ENCODE assay signal across 1 cellular context in genomic region chr20:16729565-16730460, GRCh38.
TF ChIP-seq lines count a peak whose summit lies in the region.

Gene SNRPB2 (plus strand): TSS chr20:16730026. CDS start chr20:16731703, 1,677 bp downstream.

TF ChIP-seq in HepG2, 621 proteins besides CTCF, POLR2A, EP300 and RAD21 (continued from another document and continues in another):
- TF ChIP-seq ZNF646 (CRISPR knock-in tag; IDR thresholded peaks at IDR 0.05) (no peak), ZNF180 (CRISPR knock-in tag; IDR thresholded peaks at IDR 0.05; ENCODE audit: borderline replicate concordance, low read depth) (no peak; the same call in 1 of the 2 replicates), EEA1 (CRISPR knock-in tag; IDR thresholded peaks at IDR 0.05; ENCODE audit: borderline replicate concordance) (peak; percentile 98), GLI4 (CRISPR knock-in tag; IDR thresholded peaks at IDR 0.05; ENCODE audit: borderline replicate concordance) (peak; percentile 98; the same call in 1 of the 2 replicates), ZNF746 (CRISPR knock-in tag; IDR thresholded peaks at IDR 0.05) (peak; percentile 80; the same call in 1 of the 2 replicates), ZNF558 (CRISPR knock-in tag; IDR thresholded peaks at IDR 0.05; ENCODE audit: borderline replicate concordance) (peak; percentile 94; the same call in 1 of the 2 replicates), KLF13 (CRISPR knock-in tag; IDR thresholded peaks at IDR 0.05) (peak; percentile 84), ZNF256 (CRISPR knock-in tag; conservative IDR thresholded peaks at IDR 0.05) (no peak; the same call in 1 of the 2 replicates), MLXIP (CRISPR knock-in tag; IDR thresholded peaks at IDR 0.05; ENCODE audit: borderline replicate concordance) (peak; percentile 9), ZNF792 (CRISPR knock-in tag; IDR thresholded peaks at IDR 0.05) (peak; percentile 97), ZNF891 (CRISPR knock-in tag; IDR thresholded peaks at IDR 0.05) (peak; percentile 100), KMT2B (CRISPR knock-in tag; IDR thresholded peaks at IDR 0.05) (peak; percentile 100), ZMAT3 (CRISPR knock-in tag; conservative IDR thresholded peaks at IDR 0.05) (peak; percentile 90; the same call in 1 of the 2 replicates), CBX1 (IDR thresholded peaks at IDR 0.05; ENCODE audit: low read depth) (peak; percentile 99), MAFF (IDR thresholded peaks at IDR 0.05; ENCODE audit: low read depth, low read length) (peak; percentile 43; the same call in 1 of the 2 replicates), ZNF253 (CRISPR knock-in tag; IDR thresholded peaks at IDR 0.05; ENCODE audit: borderline replicate concordance) (peak; percentile 80; the same call in 1 of the 2 replicates), ZNF572 (CRISPR knock-in tag; IDR thresholded peaks at IDR 0.05) (peak; percentile 100), PCBP1 (IDR thresholded peaks at IDR 0.05; ENCODE audit: borderline replicate concordance, low read depth, low read length) (peak; percentile 98; the same call in 1 of the 2 replicates), ZNF431 (CRISPR knock-in tag; IDR thresholded peaks at IDR 0.05; ENCODE audit: borderline replicate concordance, low read depth) (no peak; the same call in 1 of the 2 replicates), SOX6 (IDR thresholded peaks at IDR 0.05) (no peak), SOX6 (CRISPR knock-in tag; IDR thresholded peaks at IDR 0.05) (peak; percentile 68), KLF11 (CRISPR knock-in tag; IDR thresholded peaks at IDR 0.05) (peak; percentile 96), TMF1 (CRISPR knock-in tag; IDR thresholded peaks at IDR 0.05; ENCODE audit: low read depth) (peak; percentile 96), POGZ (CRISPR knock-in tag; IDR thresholded peaks at IDR 0.05) (peak; percentile 99), ZFP1 (CRISPR knock-in tag; IDR thresholded peaks at IDR 0.05) (peak; percentile 94), TIGD3 (CRISPR knock-in tag; IDR thresholded peaks at IDR 0.05; ENCODE audit: borderline replicate concordance) (peak; percentile 44; the same call in 1 of the 2 replicates), ZNF432 (CRISPR knock-in tag; IDR thresholded peaks at IDR 0.05; ENCODE audit: borderline replicate concordance) (0 out of 2 replicates have a peak, but pooled peaks have one; percentile 70), DPF2 (CRISPR knock-in tag; IDR thresholded peaks at IDR 0.05; ENCODE audit: borderline replicate concordance, low read depth) (peak; percentile 34; the same call in 1 of the 2 replicates), NR2F6 (IDR thresholded peaks at IDR 0.05) (no peak), NR2F6 (CRISPR knock-in tag; IDR thresholded peaks at IDR 0.05) (peak; percentile 76), ZNF484 (CRISPR knock-in tag; IDR thresholded peaks at IDR 0.05; ENCODE audit: borderline replicate concordance, low read depth) (no peak; the same call in 1 of the 2 replicates), ZSCAN29 (CRISPR knock-in tag; conservative IDR thresholded peaks at IDR 0.05) (peak; percentile 97), RAD51 (IDR thresholded peaks at IDR 0.05; ENCODE audit: borderline replicate concordance) (peak; percentile 46; the same call in 1 of the 2 replicates)
- TF ChIP-seq, protein P1, sequence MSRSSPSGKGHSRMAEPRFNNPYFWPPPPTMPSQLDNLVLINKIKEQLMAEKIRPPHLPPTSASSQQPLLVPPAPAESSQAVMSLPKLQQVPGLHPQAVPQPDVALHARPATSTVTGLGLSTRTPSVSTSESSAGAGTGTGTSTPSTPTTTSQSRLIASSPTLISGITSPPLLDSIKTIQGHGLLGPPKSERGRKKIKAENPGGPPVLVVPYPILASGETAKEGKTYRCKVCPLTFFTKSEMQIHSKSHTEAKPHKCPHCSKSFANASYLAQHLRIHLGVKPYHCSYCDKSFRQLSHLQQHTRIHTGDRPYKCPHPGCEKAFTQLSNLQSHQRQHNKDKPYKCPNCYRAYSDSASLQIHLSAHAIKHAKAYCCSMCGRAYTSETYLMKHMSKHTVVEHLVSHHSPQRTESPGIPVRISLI (CRISPR knock-in tag; IDR thresholded peaks at IDR 0.05; ENCODE audit: borderline replicate concordance), result peak; percentile 76; the same call in 1 of the 2 replicates
- TF ChIP-seq, protein P2, sequence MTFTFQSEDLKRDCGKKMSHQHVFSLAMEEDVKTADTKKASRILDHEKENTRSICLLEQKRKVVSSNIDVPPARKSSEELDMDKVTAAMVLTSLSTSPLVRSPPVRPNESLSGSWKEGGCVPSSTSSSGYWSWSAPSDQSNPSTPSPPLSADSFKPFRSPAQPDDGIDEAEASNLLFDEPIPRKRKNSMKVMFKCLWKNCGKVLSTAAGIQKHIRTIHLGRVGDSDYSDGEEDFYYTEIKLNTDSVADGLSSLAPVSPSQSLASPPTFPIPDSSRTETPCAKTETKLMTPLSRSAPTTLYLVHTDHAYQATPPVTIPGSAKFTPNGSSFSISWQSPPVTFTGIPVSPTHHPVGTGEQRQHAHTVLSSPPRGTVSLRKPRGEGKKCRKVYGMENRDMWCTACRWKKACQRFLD (CRISPR knock-in tag; IDR thresholded peaks at IDR 0.05; ENCODE audit: borderline replicate concordance), result peak; percentile 98; the same call in 1 of the 2 replicates
- TF ChIP-seq, protein P3, sequence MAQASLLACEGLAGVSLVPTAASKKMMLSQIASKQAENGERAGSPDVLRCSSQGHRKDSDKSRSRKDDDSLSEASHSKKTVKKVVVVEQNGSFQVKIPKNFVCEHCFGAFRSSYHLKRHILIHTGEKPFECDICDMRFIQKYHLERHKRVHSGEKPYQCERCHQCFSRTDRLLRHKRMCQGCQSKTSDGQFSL (CRISPR knock-in tag; IDR thresholded peaks at IDR 0.05), result peak; percentile 72
- TF ChIP-seq, protein P4, sequence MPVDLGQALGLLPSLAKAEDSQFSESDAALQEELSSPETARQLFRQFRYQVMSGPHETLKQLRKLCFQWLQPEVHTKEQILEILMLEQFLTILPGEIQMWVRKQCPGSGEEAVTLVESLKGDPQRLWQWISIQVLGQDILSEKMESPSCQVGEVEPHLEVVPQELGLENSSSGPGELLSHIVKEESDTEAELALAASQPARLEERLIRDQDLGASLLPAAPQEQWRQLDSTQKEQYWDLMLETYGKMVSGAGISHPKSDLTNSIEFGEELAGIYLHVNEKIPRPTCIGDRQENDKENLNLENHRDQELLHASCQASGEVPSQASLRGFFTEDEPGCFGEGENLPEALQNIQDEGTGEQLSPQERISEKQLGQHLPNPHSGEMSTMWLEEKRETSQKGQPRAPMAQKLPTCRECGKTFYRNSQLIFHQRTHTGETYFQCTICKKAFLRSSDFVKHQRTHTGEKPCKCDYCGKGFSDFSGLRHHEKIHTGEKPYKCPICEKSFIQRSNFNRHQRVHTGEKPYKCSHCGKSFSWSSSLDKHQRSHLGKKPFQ (CRISPR knock-in tag; IDR thresholded peaks at IDR 0.05; ENCODE audit: insufficient replicate concordance), result peak; percentile 86
- TF ChIP-seq, protein P5, sequence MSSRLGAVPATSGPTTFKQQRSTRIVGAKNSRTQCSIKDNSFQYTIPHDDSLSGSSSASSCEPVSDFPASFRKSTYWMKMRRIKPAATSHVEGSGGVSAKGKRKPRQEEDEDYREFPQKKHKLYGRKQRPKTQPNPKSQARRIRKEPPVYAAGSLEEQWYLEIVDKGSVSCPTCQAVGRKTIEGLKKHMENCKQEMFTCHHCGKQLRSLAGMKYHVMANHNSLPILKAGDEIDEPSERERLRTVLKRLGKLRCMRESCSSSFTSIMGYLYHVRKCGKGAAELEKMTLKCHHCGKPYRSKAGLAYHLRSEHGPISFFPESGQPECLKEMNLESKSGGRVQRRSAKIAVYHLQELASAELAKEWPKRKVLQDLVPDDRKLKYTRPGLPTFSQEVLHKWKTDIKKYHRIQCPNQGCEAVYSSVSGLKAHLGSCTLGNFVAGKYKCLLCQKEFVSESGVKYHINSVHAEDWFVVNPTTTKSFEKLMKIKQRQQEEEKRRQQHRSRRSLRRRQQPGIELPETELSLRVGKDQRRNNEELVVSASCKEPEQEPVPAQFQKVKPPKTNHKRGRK (CRISPR knock-in tag; IDR thresholded peaks at IDR 0.05), result peak; percentile 28; the same call in 1 of the 2 replicates
